ENCODE assay signal across 13 cellular contexts in the genomic region with DNA sequence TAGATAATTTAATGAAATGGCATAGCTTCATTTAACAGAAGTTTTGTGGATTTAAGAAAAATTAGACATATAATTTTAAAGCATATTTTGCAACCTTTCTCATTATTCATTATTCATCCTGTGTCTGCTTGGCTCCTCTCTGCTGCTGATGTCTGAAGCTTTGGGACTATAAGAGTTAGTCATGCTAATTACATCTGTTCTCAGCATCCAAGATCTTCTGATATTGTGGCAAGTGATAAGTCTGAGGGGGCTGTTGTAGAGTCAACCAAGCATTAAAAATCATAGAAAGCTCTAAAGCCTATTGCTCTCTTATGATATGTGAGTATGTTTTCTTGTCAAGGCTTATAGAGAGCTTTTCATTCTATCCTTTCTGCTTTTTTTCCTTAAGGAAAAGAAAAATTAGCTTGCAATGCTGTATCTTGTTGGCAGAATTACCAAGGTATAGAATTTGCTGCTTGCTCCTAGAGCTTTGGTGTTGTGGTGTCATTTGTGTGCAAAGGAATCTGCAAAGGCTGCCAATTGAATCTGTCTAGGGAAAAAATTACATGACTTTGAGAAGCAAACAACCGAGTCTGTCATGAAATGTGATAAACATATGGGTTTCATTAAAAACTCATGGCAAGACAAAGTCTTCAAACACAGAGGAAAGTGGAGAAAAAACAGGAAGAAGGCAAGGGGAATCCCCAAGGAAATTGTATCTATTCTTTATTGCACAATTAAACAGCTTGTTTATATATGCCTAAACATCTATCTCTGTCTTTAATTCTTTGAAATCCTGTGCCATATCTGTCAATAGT.
DNase-seq lines count a peak whose midpoint lies in the region; ATAC-seq and TF ChIP-seq lines count a peak whose summit lies in the region.
"Had no signal": no experiment of that assay in that cellular context is flagged by ENCODE, and none has a peak within 500 bp of the region (broad histone marks: within the 10 kb centered on the region; RNA-seq: fewer than 3 reads in every experiment).

No MANE protein-coding gene starts in this region.

- no peak for TF ChIP-seq POLR2A in gastroesophageal sphincter (IDR thresholded peaks at IDR 0.05)

- no peaks in the 10 kb centered on the region for H3K36me3 ChIP-seq in gastroesophageal sphincter
- H3K36me3 ChIP-seq: prostate gland had no signal

- peaks cover 6% of the 10 kb centered on the region for H3K4me1 Mint-ChIP-seq in activated T-helper 17 cell treated with anti-CD3 and anti-CD28 coated beads, Interleukin-2, amount 50 U/mL, for 72 hours
- peaks cover 20% of the 10 kb centered on the region for H3K4me1 Mint-ChIP-seq in type B pancreatic cell (ENCODE audit: unreplicated experiment)

- no peak overlapping the region for H3K27ac ChIP-seq in gastroesophageal sphincter
- H3K27ac ChIP-seq: PC-9, prostate gland had no signal

- H3K27me3 Mint-ChIP-seq in activated T-helper 17 cell treated with anti-CD3 and anti-CD28 coated beads, Interleukin-2, amount 50 U/mL, for 72 hours, result no peaks in the 10 kb centered on the region
- H3K27me3 Mint-ChIP-seq in type B pancreatic cell, result no peaks in the 10 kb centered on the region

- H3K27ac Mint-ChIP-seq in activated T-helper 17 cell treated with anti-CD3 and anti-CD28 coated beads, Interleukin-2, amount 50 U/mL, for 72 hours, result peak overlapping the region; percentile 29
- H3K27ac Mint-ChIP-seq in type B pancreatic cell, result peak overlapping the region; percentile 24

- no peaks in the 10 kb centered on the region for H3K9me3 ChIP-seq in gastroesophageal sphincter
- H3K9me3 ChIP-seq: prostate gland had no signal

- TF ChIP-seq CTCF in gastroesophageal sphincter (IDR thresholded peaks at IDR 0.05) (no peak), type B pancreatic cell (conservative IDR thresholded peaks at IDR 0.05) (no peak)

- no peaks in the 10 kb centered on the region for H3K36me3 Mint-ChIP-seq in activated T-helper 17 cell treated with anti-CD3 and anti-CD28 coated beads, Interleukin-2, amount 50 U/mL, for 72 hours (ENCODE audit: low read depth)
- no peaks in the 10 kb centered on the region for H3K36me3 Mint-ChIP-seq in type B pancreatic cell

- H3K4me3 Mint-ChIP-seq in activated T-helper 17 cell treated with anti-CD3 and anti-CD28 coated beads, Interleukin-2, amount 50 U/mL, for 72 hours, result no peak overlapping the region
- no peak overlapping the region for H3K4me3 Mint-ChIP-seq in type B pancreatic cell

- H3K4me3 ChIP-seq in gastroesophageal sphincter, result no peak overlapping the region
- H3K4me3 ChIP-seq: PC-9, prostate gland had no signal

- TF ChIP-seq EP300 in gastroesophageal sphincter (IDR thresholded peaks at IDR 0.05), result no peak

- peak; percentile 67 for DNase-seq in GM04504 (ENCODE audit: low read depth)
- no peak for DNase-seq in type B pancreatic cell (ENCODE audit: extremely low spot score, unreplicated experiment)
- DNase-seq in activated CD4-positive, CD25-positive, alpha-beta regulatory T cell treated with anti-CD3 and anti-CD28 coated beads, Interleukin-2, amount 50 U/mL, for 72 hours, result no peak
- DNase-seq in pons (ENCODE audit: low spot score), result no peak
- no peak for DNase-seq in putamen (ENCODE audit: low spot score)
- DNase-seq: effector CD8-positive, alpha-beta T cell; NCI-H2081; PC-9; substantia nigra; T-helper 9 cell had no signal

- peaks cover 0 to 6% (median 0%) of the 10 kb centered on the region in 3 donors for H3K4me1 ChIP-seq in gastroesophageal sphincter
- H3K4me1 ChIP-seq: prostate gland had no signal

- no peak for ATAC-seq in activated T-helper 17 cell treated with anti-CD3 and anti-CD28 coated beads, Interleukin-2, amount 50 U/mL, for 72 hours (replicated peaks)
- ATAC-seq in gastroesophageal sphincter, result peak; percentile 41

- 9 to 14% methylated on average over 1 of the region's 1 CpG for WGBS in gastroesophageal sphincter (ENCODE audit: low coverage in 1 of 2), 2 donors

- no peaks in the 10 kb centered on the region for H3K27me3 ChIP-seq in gastroesophageal sphincter

- no peaks in the 10 kb centered on the region for H3K9me3 Mint-ChIP-seq in activated T-helper 17 cell treated with anti-CD3 and anti-CD28 coated beads, Interleukin-2, amount 50 U/mL, for 72 hours
- H3K9me3 Mint-ChIP-seq in type B pancreatic cell, result no peaks in the 10 kb centered on the region
